ENCODE assay signal across 8 cellular contexts in genomic region chr6:30716879-30717128, GRCh38. TPM values are rescaled to one million over a fixed set of nuclear protein-coding genes. Genes with fewer than 3 reads are reported as not detected.
DNase-seq lines count a peak whose midpoint lies in the region; FAIRE-seq and TF ChIP-seq lines count a peak whose summit lies in the region.

No MANE protein-coding gene starts in this region.

- DNase-seq in HAP-1 (ENCODE audit: low spot score in 2 of 2): no peak
- DNase-seq in activated CD4-positive, alpha-beta memory T cell treated with anti-CD3 and anti-CD28 coated beads, Interleukin-2, amount 10 ng/mL, durations not matched to agents 7 days and 5 days: no peak
- no peak for DNase-seq in hepatocyte (ENCODE audit: low spot score)
- DNase-seq in small intestine: no peak
- DNase-seq in NCI-H510A treated with DMSO at 0.1 percent for 48 hours (lab: John Stamatoyannopoulos, UW): no peak
- no peak for DNase-seq in NCI-H1417 (lab: John Stamatoyannopoulos, UW)
- no peak for DNase-seq in DMS 273 treated with DMSO at 0.1 percent for 48 hours (lab: John Stamatoyannopoulos, UW)
- no peak for DNase-seq in stimulated activated CD4-positive, alpha-beta T cell treated with anti-CD3 and anti-CD28 coated beads, Interleukin-12 subunit alpha, Interleukin-12 subunit beta, amount 100 ng/mL, for 4 hours

- TF ChIP-seq CTCF in hepatocyte (IDR thresholded peaks at IDR 0.05; ENCODE audit: poor library complexity): no peak

- peak overlapping the region; percentile 80 for H3K4me2 ChIP-seq in hepatocyte

- H3K36me3 ChIP-seq in HAP-1 (replicated peaks) (peaks cover 46% of the 10 kb centered on the region), hepatocyte (replicated peaks; ENCODE audit: insufficient read depth, low read depth) (no peaks in the 10 kb centered on the region), small intestine (ENCODE audit: control insufficient read depth in 2 of 2, insufficient read depth in 2 of 2, low read length in 2 of 2) (peaks cover 2 to 5% of the 10 kb centered on the region in 2 donors)

- peaks cover 2% of the 10 kb centered on the region for H3K9me3 Mint-ChIP-seq in activated CD4-positive, alpha-beta memory T cell treated with anti-CD3 and anti-CD28 coated beads, Interleukin-2, amount 10 ng/mL, durations not matched to agents 7 days and 5 days

- 1% methylated on average over 8 of the region's 8 CpGs for WGBS in hepatocyte (ENCODE audit: low lambda C conversion rate, missing lambda C conversion rate)
- WGBS in small intestine, 3 donors: 0 to 5% (median 2%) methylated on average over 8 of the region's 8 CpGs

- in situ Hi-C loops in HAP-1 (cut with MboI; ENCODE audit: low sequenced_read_pairs): no loop called here

- H3K27me3 ChIP-seq in HAP-1 (ENCODE audit: low read depth) (no peaks in the 10 kb centered on the region), hepatocyte (no peaks in the 10 kb centered on the region), small intestine (ENCODE audit: control insufficient read depth in 2 of 2, insufficient read depth in 2 of 2, low read length in 2 of 2) (no peaks in the 10 kb centered on the region)

- peaks cover 67% of the 10 kb centered on the region for H3K4me1 Mint-ChIP-seq in activated CD4-positive, alpha-beta memory T cell treated with anti-CD3 and anti-CD28 coated beads, Interleukin-2, amount 10 ng/mL, durations not matched to agents 7 days and 5 days

- H3K4me1 ChIP-seq in HAP-1 (peaks cover 22% of the 10 kb centered on the region), hepatocyte (ENCODE audit: insufficient read depth) (peaks cover 9% of the 10 kb centered on the region), small intestine (ENCODE audit: control insufficient read depth in 2 of 2, insufficient read depth in 1 of 2, low read depth in 1 of 2, low read length in 1 of 2) (no peaks in the 10 kb centered on the region)

- H3K4me3 ChIP-seq in HAP-1 (peak overlapping the region; percentile 64), hepatocyte (peak overlapping the region; percentile 24), small intestine (ENCODE audit: low read depth in 1 of 2, low read length in 2 of 2) (peak overlapping the region; percentile 39 to 71)

- peaks cover 70% of the 10 kb centered on the region for H3K36me3 Mint-ChIP-seq in activated CD4-positive, alpha-beta memory T cell treated with anti-CD3 and anti-CD28 coated beads, Interleukin-2, amount 10 ng/mL, durations not matched to agents 7 days and 5 days (ENCODE audit: low read depth)

- H3K79me2 ChIP-seq in hepatocyte: peaks cover 29% of the 10 kb centered on the region

- peak overlapping the region; percentile 84 for H3K4me3 Mint-ChIP-seq in activated CD4-positive, alpha-beta memory T cell treated with anti-CD3 and anti-CD28 coated beads, Interleukin-2, amount 10 ng/mL, durations not matched to agents 7 days and 5 days

- peak overlapping the region; percentile 39 for H2AFZ ChIP-seq in hepatocyte

- no peak for FAIRE-seq in small intestine (lab: Jason Lieb, UNC)

- peaks cover 4% of the 10 kb centered on the region for H4K20me1 ChIP-seq in hepatocyte (ENCODE audit: insufficient read depth, poor library complexity, severe bottlenecking)

- CTCF ChIA-PET in activated CD4-positive, alpha-beta memory T cell treated with anti-CD3 and anti-CD28 coated beads, Interleukin-2, amount 10 ng/mL, durations not matched to agents 7 days and 5 days (lab: Charles Lee): interaction anchor here (0.7 to 25.8 kb wide), 10 partner anchors 11 to 172 kb away, joined by 3 to 626 read pairs (median 4); partner anchors contain the start of genes DHX16, IER3 and MRPS18B

- no peaks in the 10 kb centered on the region for H3K9me2 ChIP-seq in hepatocyte (replicated peaks; ENCODE audit: insufficient read depth)

- POLR2A ChIA-PET in activated CD4-positive, alpha-beta memory T cell treated with anti-CD3 and anti-CD28 coated beads, Interleukin-2, amount 10 ng/mL, durations not matched to agents 7 days and 5 days (lab: Charles Lee): interaction anchor here (0.6 to 16.4 kb wide), 22 partner anchors 10 to 946 kb away, joined by 3 to 561 read pairs (median 4); partner anchors contain the start of genes ABCF1, C6orf136, DHX16 and MRPS18B

- H3K9me3 ChIP-seq in HAP-1: no peaks in the 10 kb centered on the region
- H3K9me3 ChIP-seq in hepatocyte (ENCODE audit: low read depth): no peaks in the 10 kb centered on the region
- H3K9me3 ChIP-seq in small intestine (ENCODE audit: control insufficient read depth, low read depth): no peaks in the 10 kb centered on the region

- peak overlapping the region; percentile 79 for H3K27ac ChIP-seq in hepatocyte
- H3K27ac ChIP-seq in small intestine (ENCODE audit: low read depth in 1 of 2, low read length in 1 of 2): peak overlapping the region; percentile 91 to 93

- H3K27ac Mint-ChIP-seq in activated CD4-positive, alpha-beta memory T cell treated with anti-CD3 and anti-CD28 coated beads, Interleukin-2, amount 10 ng/mL, durations not matched to agents 7 days and 5 days: peak overlapping the region; percentile 99

- H3K27me3 Mint-ChIP-seq in activated CD4-positive, alpha-beta memory T cell treated with anti-CD3 and anti-CD28 coated beads, Interleukin-2, amount 10 ng/mL, durations not matched to agents 7 days and 5 days: no peaks in the 10 kb centered on the region

RNA-seq across cellular contexts. Expression of gene MDC1, which starts 0.3 kb away (rescaled TPM):
- total RNA-seq in activated CD4-positive, alpha-beta memory T cell treated with anti-CD3 and anti-CD28 coated beads, Interleukin-2, amount 10 ng/mL, durations not matched to agents 7 days and 5 days: 10 to 100 TPM; 49.7 to 54.6 TPM
- 3.3 and 8.7 TPM in 2 replicates for total RNA-seq in hepatocyte
- polyA plus RNA-seq in hepatocyte (9.8 and 9.9 TPM in 2 replicates), small intestine (10 to 100 TPM in 1 of 3 donors, 1 to 10 TPM in 2; 1.8 to 12.1 (median 3.2) TPM)

RNA-seq across cellular contexts. Expression of gene TUBB, which starts 3.3 kb away (rescaled TPM):
- 1,000 to 10,000 TPM; 1,162 to 1,172 TPM for total RNA-seq in activated CD4-positive, alpha-beta memory T cell treated with anti-CD3 and anti-CD28 coated beads, Interleukin-2, amount 10 ng/mL, durations not matched to agents 7 days and 5 days
- total RNA-seq in hepatocyte: 460 and 470 TPM in 2 replicates
- polyA plus RNA-seq in hepatocyte (414 and 433 TPM in 2 replicates), small intestine (100 to 1,000 TPM in 1 of 3 donors, 10 to 100 TPM in 2; 47.0 to 306 (median 70.5) TPM)

RNA-seq across cellular contexts. Expression of gene FLOT1, which starts 25.7 kb away (rescaled TPM):
- 100 to 1,000 TPM; 125 to 131 TPM for total RNA-seq in activated CD4-positive, alpha-beta memory T cell treated with anti-CD3 and anti-CD28 coated beads, Interleukin-2, amount 10 ng/mL, durations not matched to agents 7 days and 5 days
- 93.5 and 103 TPM in 2 replicates for total RNA-seq in hepatocyte
- polyA plus RNA-seq in hepatocyte: 144 and 148 TPM in 2 replicates
- 100 to 1,000 TPM; 134 to 166 (median 153) TPM for polyA plus RNA-seq in small intestine

RNA-seq across cellular contexts. Expression of gene NRM, which starts 26.0 kb away (rescaled TPM):
- total RNA-seq in activated CD4-positive, alpha-beta memory T cell treated with anti-CD3 and anti-CD28 coated beads, Interleukin-2, amount 10 ng/mL, durations not matched to agents 7 days and 5 days: 10 to 100 TPM; 40.5 to 41.1 TPM
- 7.2 and 7.8 TPM in 2 replicates for total RNA-seq in hepatocyte
- polyA plus RNA-seq in hepatocyte (17.2 and 21.0 TPM in 2 replicates), small intestine (10 to 100 TPM in 1 of 3 donors, 1 to 10 TPM in 2; 1.1 to 14.2 (median 2.7) TPM)

RNA-seq across cellular contexts. Expression of gene IER3, which starts 27.5 kb away (rescaled TPM):
- 10 to 100 TPM; 11.2 to 13.1 TPM for total RNA-seq in activated CD4-positive, alpha-beta memory T cell treated with anti-CD3 and anti-CD28 coated beads, Interleukin-2, amount 10 ng/mL, durations not matched to agents 7 days and 5 days
- total RNA-seq in hepatocyte: 173 and 193 TPM in 2 replicates
- 158 and 159 TPM in 2 replicates for polyA plus RNA-seq in hepatocyte
- 10 to 100 TPM; 13.6 to 69.5 (median 15.7) TPM for polyA plus RNA-seq in small intestine
